8 cellular contexts compared by ENCODE assay signal in the genomic region with DNA sequence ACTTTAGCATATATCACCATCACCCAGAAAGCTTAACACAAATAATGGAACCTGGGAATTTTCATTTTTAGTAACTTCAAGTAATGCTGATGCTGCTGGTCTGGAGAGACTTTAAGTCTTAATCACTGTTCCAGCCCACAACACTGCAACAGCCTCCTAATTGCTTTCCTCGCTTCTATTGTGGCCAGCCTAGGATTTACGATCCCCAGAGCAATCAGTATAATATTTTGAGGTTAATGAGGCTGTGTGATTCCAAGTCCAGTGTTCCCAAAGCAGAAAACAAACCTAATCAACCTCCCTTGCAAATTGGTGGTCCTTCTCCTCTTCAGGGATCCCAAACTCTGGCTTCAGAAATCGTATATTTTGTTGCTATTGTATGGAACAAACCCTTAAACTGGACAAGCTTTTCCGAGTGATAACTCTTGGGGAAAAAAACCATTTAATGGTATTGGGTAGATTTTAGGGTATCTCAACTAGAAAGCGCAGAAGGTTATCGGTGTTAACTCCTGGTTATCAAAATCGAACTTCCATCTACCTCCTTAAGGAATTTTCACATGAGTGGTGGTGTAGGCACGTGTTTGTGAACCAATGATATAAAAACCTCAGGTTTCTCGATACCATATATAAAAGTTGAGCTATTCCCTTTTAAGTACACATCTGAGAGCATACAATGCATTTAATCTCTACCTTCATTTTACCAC. TPM values are rescaled to one million over a fixed set of nuclear protein-coding genes. Genes with fewer than 3 reads are reported as not detected.
DNase-seq lines count a peak whose midpoint lies in the region; ATAC-seq, FAIRE-seq and TF ChIP-seq lines count a peak whose summit lies in the region.

No MANE protein-coding gene starts in this region.

- CTCF ChIA-PET in PC-3 (lab: Charles Lee) (no interaction called here), endothelial cell of umbilical vein (lab: Charles Lee) (interaction anchor here (1.1 to 1.5 kb wide), 3 partner anchors 38 to 337 kb away, joined by 3 to 4 read pairs (median 3); a partner anchor contains a TSS)

- BruUV-seq in PC-3 (replicated peaks; lab: Mats Ljungman, UMichigan) (no TSS peak), endothelial cell of umbilical vein (replicated peaks; lab: Mats Ljungman, UMichigan) (no TSS peak)

- ATAC-seq in PC-3 (no peak), HG03095 (IDR thresholded peaks at IDR 0.05; ENCODE audit: unreplicated experiment) (no peak)

- TF ChIP-seq CTCF in PC-3 (conservative IDR thresholded peaks at IDR 0.05; ENCODE audit: low read depth, low read length) = no peak
- no peak for TF ChIP-seq CTCF in endothelial cell of umbilical vein (IDR thresholded peaks at IDR 0.05; ENCODE audit: extremely low read depth in 1 of 2, insufficient read depth in 1 of 2, low read depth in 1 of 2, low read length in 2 of 2)

- H3K79me2 ChIP-seq in PC-3 (ENCODE audit: low read length) (peaks cover 58% of the 10 kb centered on the region), endothelial cell of umbilical vein (ENCODE audit: control insufficient read depth, insufficient read depth, low read length) (peaks cover 10% of the 10 kb centered on the region)

- H3K4me2 ChIP-seq in PC-3 (ENCODE audit: low read length) (peak overlapping the region; percentile 98), endothelial cell of umbilical vein (ENCODE audit: insufficient read depth, low read length) (peak overlapping the region; percentile 98)

- peaks cover 5% of the 10 kb centered on the region for H4K20me1 ChIP-seq in PC-3 (ENCODE audit: low read length)
- H4K20me1 ChIP-seq in endothelial cell of umbilical vein (replicated peaks; ENCODE audit: control insufficient read depth, extremely low read depth, insufficient read depth, low read length) = no peaks in the 10 kb centered on the region

- H3K4me3 ChIP-seq in PC-3 (ENCODE audit: low read length) (peak overlapping the region; percentile 90), endothelial cell of umbilical vein (replicated peaks in 1 of 3; ENCODE audit: insufficient read depth in 1 of 3, low read depth in 1 of 3, low read length in 3 of 3) (peak overlapping the region in 2 of 3 experiments; percentile 47 to 79)

- no peaks in the 10 kb centered on the region for H3K9me2 ChIP-seq in PC-3 (replicated peaks; ENCODE audit: low read length)

- H3F3A ChIP-seq in PC-3 (ENCODE audit: low read length, unreplicated experiment) = no peaks in the 10 kb centered on the region

- peak overlapping the region; percentile 83 for H3K9ac ChIP-seq in PC-3 (ENCODE audit: low read length)
- H3K9ac ChIP-seq in endothelial cell of umbilical vein (replicated peaks; ENCODE audit: extremely low read depth, insufficient read depth, low read length) = peak overlapping the region; percentile 81

- no peaks in the 10 kb centered on the region for H3K9me3 ChIP-seq in PC-3 (ENCODE audit: low read length)
- H3K9me3 ChIP-seq in endothelial cell of umbilical vein (replicated peaks; ENCODE audit: control insufficient read depth, insufficient read depth, low read length) = no peaks in the 10 kb centered on the region

- H2AFZ ChIP-seq in PC-3 (ENCODE audit: low read length) (no peak overlapping the region), endothelial cell of umbilical vein (ENCODE audit: low read depth, low read length) (peak overlapping the region; percentile 1)

- no peaks in the 10 kb centered on the region for H3K36me3 ChIP-seq in PC-3 (ENCODE audit: low read depth, low read length)
- H3K36me3 ChIP-seq in endothelial cell of umbilical vein (ENCODE audit: control insufficient read depth in 2 of 2, extremely low read depth in 1 of 2, insufficient read depth in 2 of 2, low read length in 2 of 2) = no peaks in the 10 kb centered on the region

- TF ChIP-seq POLR2A in endothelial cell of umbilical vein (IDR thresholded peaks at IDR 0.05; ENCODE audit: low read depth, low read length) = no peak

- intact Hi-C loops in PC-3 (cut with micrococcal nuclease) (no loop called here), endothelial cell of umbilical vein (cut with micrococcal nuclease) (no loop called here)

- H3K27ac ChIP-seq in PC-3 (ENCODE audit: low read length) (peak overlapping the region; percentile 37), endothelial cell of umbilical vein (ENCODE audit: insufficient read depth, low read depth, low read length) (peak overlapping the region; percentile 64)

- dilution Hi-C loops in endothelial cell of umbilical vein (cut with MboI; ENCODE audit: extremely low pct_ligation_motif_present, low sequenced_read_pairs) = no loop called here

- POLR2A ChIA-PET in PC-3 (lab: Charles Lee; ENCODE audit: unreplicated experiment) (interaction anchor here (0.6 to 1.1 kb wide), 2 partner anchors 37 to 38 kb away, joined by 5 to 7 read pairs; a partner anchor contains a TSS), endothelial cell of umbilical vein (lab: Charles Lee) (interaction anchor here (1.4 kb wide), 1 partner anchor 38 kb away, joined by 5 read pairs; a partner anchor contains a TSS)

- no peaks in the 10 kb centered on the region for H3K9me1 ChIP-seq in endothelial cell of umbilical vein (replicated peaks; ENCODE audit: control insufficient read depth, extremely low read depth, insufficient read depth, low read length)

- peaks cover 37% of the 10 kb centered on the region for H3K4me1 ChIP-seq in PC-3 (ENCODE audit: insufficient read depth, low read length)
- peaks cover 21% of the 10 kb centered on the region for H3K4me1 ChIP-seq in endothelial cell of umbilical vein (ENCODE audit: control insufficient read depth, extremely low read depth, insufficient read depth, low read length)

- DNase-seq in ELF-1 (ENCODE audit: low read depth, low spot score) = peak; percentile 22
- DNase-seq in PC-3 = peak; percentile 16
- DNase-seq in endothelial cell of umbilical vein (ENCODE audit: low read depth, low spot score) = no peak
- DNase-seq in pons (ENCODE audit: low spot score) = peak; percentile 2
- DNase-seq in HuH-7 (ENCODE audit: low spot score) = no peak
- DNase-seq in dermis blood vessel endothelial cell = no peak
- DNase-seq in NCI-H2107 (lab: John Stamatoyannopoulos, UW) = no peak

- FAIRE-seq in endothelial cell of umbilical vein (lab: Jason Lieb, UNC) = no peak

- H3K27me3 ChIP-seq in PC-3 (ENCODE audit: low read length) (no peaks in the 10 kb centered on the region), endothelial cell of umbilical vein (ENCODE audit: control insufficient read depth in 2 of 2, insufficient read depth in 2 of 2, low read length in 2 of 2) (no peaks in the 10 kb centered on the region)

TF ChIP-seq in endothelial cell of umbilical vein, 7 proteins besides CTCF, POLR2A, EP300 and RAD21:
- TF ChIP-seq GATA2 (IDR thresholded peaks at IDR 0.05; ENCODE audit: insufficient read depth, insufficient read length, low read depth, low read length) (no peak), FOS (IDR thresholded peaks at IDR 0.05; ENCODE audit: borderline replicate concordance, insufficient read depth, low read length) (no peak), POLR2AphosphoS5 (IDR thresholded peaks at IDR 0.05; ENCODE audit: insufficient read depth, low read depth, low read length) (no peak), JUN (IDR thresholded peaks at IDR 0.05; ENCODE audit: borderline replicate concordance, insufficient read depth, insufficient read length, low read depth) (no peak), EZH2 (IDR thresholded peaks at IDR 0.05; ENCODE audit: borderline replicate concordance, low read depth, low read length, severe bottlenecking) (no peak), MYC (IDR thresholded peaks at IDR 0.05; ENCODE audit: low read depth, low read length) (no peak)
- TF ChIP-seq, protein P1, sequence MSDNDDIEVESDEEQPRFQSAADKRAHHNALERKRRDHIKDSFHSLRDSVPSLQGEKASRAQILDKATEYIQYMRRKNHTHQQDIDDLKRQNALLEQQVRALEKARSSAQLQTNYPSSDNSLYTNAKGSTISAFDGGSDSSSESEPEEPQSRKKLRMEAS (IDR thresholded peaks at IDR 0.05; ENCODE audit: insufficient read depth, insufficient read length) = no peak

RNA-seq across cellular contexts. Expression of a gene that starts 50.0 kb away (rescaled TPM):
- total RNA-seq in PC-3 (2014; rRNA removed) (27.6 and 38.6 TPM in 2 replicates), endothelial cell of umbilical vein (7.0 and 10.8 TPM in 2 replicates), dermis blood vessel endothelial cell (10.1 and 12.8 TPM in 2 replicates)
- 12.2 and 16.1 TPM in 2 replicates for polyA plus RNA-seq in endothelial cell of umbilical vein
- 11.6 and 15.0 TPM in 2 replicates for polyA plus RNA-seq in endothelial cell of umbilical vein (2011; cell fraction: cytosol; rRNA removed)
- 5.8 and 8.2 TPM in 2 replicates for polyA plus RNA-seq in endothelial cell of umbilical vein (2011; cell fraction: nucleus; rRNA removed)
- 7.1 and 8.3 TPM in 2 replicates for polyA plus RNA-seq in endothelial cell of umbilical vein (2012)
- polyA minus RNA-seq in endothelial cell of umbilical vein = 2.0 and 3.7 TPM in 2 replicates
- 5.5 TPM for polyA minus RNA-seq in endothelial cell of umbilical vein (2011; cell fraction: cytosol; rRNA and poly(A)+ RNA removed)
- 1.0 and 2.2 TPM in 2 replicates for polyA minus RNA-seq in endothelial cell of umbilical vein (2011; cell fraction: nucleus; rRNA and poly(A)+ RNA removed)

Comparison
In these comparisons a context has a peak if more than half of its experiments do, and no peak if none do; other contexts are left out.
1. DNase-seq: peak in ELF-1 (single experiment), PC-3 (single experiment) and pons (single experiment); none in endothelial cell of umbilical vein (single experiment), HuH-7 (single experiment), dermis blood vessel endothelial cell (single experiment) and NCI-H2107 (single experiment).